In the genomic region with DNA sequence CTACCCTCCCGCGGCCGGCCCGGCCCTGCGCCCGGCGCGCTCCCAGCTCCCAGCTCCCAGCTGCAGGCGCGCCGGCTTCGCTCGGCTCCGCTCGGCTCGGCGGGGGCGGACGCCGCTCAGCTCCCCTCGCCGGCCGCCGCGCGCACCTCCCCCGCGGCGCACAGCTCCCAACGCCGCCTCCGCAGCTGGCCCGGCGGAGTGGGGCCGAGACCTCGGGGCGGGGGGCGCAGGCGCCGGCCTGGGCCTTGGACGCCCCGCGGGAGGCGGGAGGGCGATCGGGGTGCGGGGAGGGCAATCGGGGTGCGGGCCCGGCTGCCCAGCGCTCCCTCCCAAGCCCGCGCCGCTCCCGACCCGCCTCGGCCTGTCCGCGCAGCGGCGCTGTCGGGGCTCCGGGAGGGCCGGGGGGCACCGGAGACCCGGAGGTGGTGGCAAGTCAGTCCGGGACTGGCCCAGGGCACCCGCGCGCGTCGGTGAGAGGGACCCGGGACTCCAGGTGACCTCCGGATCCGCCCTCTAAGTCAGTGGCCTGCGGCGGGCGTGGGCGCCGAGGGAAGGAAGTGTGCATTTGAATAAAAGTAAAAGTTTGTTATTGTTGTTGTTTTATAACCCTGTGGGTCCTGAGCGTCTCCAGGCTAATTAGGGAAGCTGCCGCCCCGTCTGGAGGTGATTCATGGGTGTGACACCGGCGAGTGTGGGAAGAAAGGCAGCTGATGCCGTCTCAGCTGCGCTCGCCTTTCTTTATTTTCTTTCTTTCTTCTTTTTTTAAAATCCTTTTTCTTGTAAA, we compare ENCODE assay signal across 2 cellular contexts.
TF ChIP-seq lines count a peak whose summit lies in the region.

Gene CRACDL (minus strand): TSS at position 93 of the 784 bp plus-strand sequence. CDS start 89,425 bp downstream, outside the sequence.

TF ChIP-seq in HEK293T, 16 proteins besides CTCF, POLR2A, EP300 and RAD21 (continued from another document):
- TF ChIP-seq FOXM1 (IDR thresholded peaks at IDR 0.05; ENCODE audit: borderline replicate concordance) (no peak), SP1 (IDR thresholded peaks at IDR 0.05) (no peak), TARDBP (IDR thresholded peaks at IDR 0.05) (no peak), CTBP1 (IDR thresholded peaks at IDR 0.05; ENCODE audit: borderline replicate concordance) (no peak), HDGF (IDR thresholded peaks at IDR 0.05; ENCODE audit: borderline replicate concordance) (no peak), L3MBTL2 (conservative IDR thresholded peaks at IDR 0.05) (no peak), NFRKB (IDR thresholded peaks at IDR 0.05) (no peak), FOXK2 (IDR thresholded peaks at IDR 0.05) (no peak)

TF ChIP-seq in SK-N-SH, 30 proteins besides CTCF, POLR2A, EP300 and RAD21 (continued from another document):
- TF ChIP-seq TEAD4 (IDR thresholded peaks at IDR 0.05; ENCODE audit: borderline replicate concordance, insufficient read depth) (no peak), FOXJ3 (CRISPR knock-in tag; IDR thresholded peaks at IDR 0.05) (no peak), TCF12 (IDR thresholded peaks at IDR 0.05) (no peak), SIN3A (IDR thresholded peaks at IDR 0.05; ENCODE audit: borderline replicate concordance, low read depth, low read length) (no peak), MEF2A (IDR thresholded peaks at IDR 0.05; ENCODE audit: borderline replicate concordance, low read depth) (no peak), RXRA (IDR thresholded peaks at IDR 0.05; ENCODE audit: borderline replicate concordance, low read depth) (no peak), USF2 (IDR thresholded peaks at IDR 0.05; ENCODE audit: borderline replicate concordance, low read depth, low read length) (no peak), REST (IDR thresholded peaks at IDR 0.05; ENCODE audit: low read depth, low read length) (no peak), PBX3 (IDR thresholded peaks at IDR 0.05) (no peak), CHD2 (IDR thresholded peaks at IDR 0.05; ENCODE audit: low read length, partially characterized antibody) (no peak), GATA2 (CRISPR knock-in tag; IDR thresholded peaks at IDR 0.05) (no peak)
TF ChIP-seq in SK-N-SH: peak in this region for 0.
